In genomic region chr11:12770435-12770834, GRCh38 we compare ENCODE assay signal across 14 cellular contexts.
"Had no signal": no experiment of that assay in that cellular context is flagged by ENCODE, and none has a peak within 500 bp of the region (broad histone marks: within the 10 kb centered on the region; RNA-seq: fewer than 3 reads in every experiment).

No MANE protein-coding gene starts in this region.

- H3K27ac ChIP-seq: adrenal gland, thoracic aorta had no signal

- H3K9me3 ChIP-seq: adrenal gland, heart left ventricle, thoracic aorta had no signal

- ATAC-seq: effector memory CD8-positive, alpha-beta T cell; left lobe of liver; stimulated activated naive CD8-positive, alpha-beta T cell treated with anti-CD3 and anti-CD28 coated beads, Interleukin-15, amount 100 ng/mL, for 72 hours; WTC11 had no signal

- H3K27me3 ChIP-seq: adrenal gland, heart left ventricle had no signal

- H3K36me3 ChIP-seq: adrenal gland, thoracic aorta had no signal

- DNase-seq: activated CD4-positive, alpha-beta T cell treated with anti-CD3 and anti-CD28 coated beads, Interleukin-2, amount 10 ng/mL, durations not matched to agents 7 days and 5 days; activated naive CD4-positive, alpha-beta T cell treated with anti-CD3 and anti-CD28 coated beads, Interleukin-2, amount 50 U/mL, for 16 hours; adrenal gland; cortex of kidney; effector memory CD8-positive, alpha-beta T cell; erythroblast; heart left ventricle; occipital lobe; stimulated activated CD4-positive, alpha-beta T cell treated with anti-CD3 and anti-CD28 coated beads, Interleukin-15, amount 100 ng/mL, for 24 hours; stimulated activated CD4-positive, alpha-beta T cell treated with anti-CD3 and anti-CD28 coated beads, Interleukin-4, amount 100 ng/mL, for 24 hours; stimulated activated naive CD8-positive, alpha-beta T cell treated with anti-CD3 and anti-CD28 coated beads, Interleukin-15, amount 100 ng/mL, for 72 hours had no signal

- H3K4me3 ChIP-seq: adrenal gland, heart left ventricle, thoracic aorta had no signal
